In genomic region chr6:134063121-134063965, GRCh38 we compare ENCODE assay signal across 1 cellular context.
A peak's percentile ranks its signal among the peaks of the same experiment; 100 is the strongest.
TF ChIP-seq lines count a peak whose summit lies in the region.

No MANE protein-coding gene starts in this region.

TF ChIP-seq in HepG2, 621 proteins besides CTCF, POLR2A, EP300 and RAD21:
- TF ChIP-seq TERF1 (CRISPR knock-in tag; IDR thresholded peaks at IDR 0.05) (no peak), ZNF713 (CRISPR knock-in tag; IDR thresholded peaks at IDR 0.05) (no peak), SRSF1 (optimal IDR thresholded peaks at IDR 0.05; ENCODE audit: low read depth, low read length) (no peak), SALL2 (CRISPR knock-in tag; IDR thresholded peaks at IDR 0.05) (0 out of 2 replicates have a peak, but pooled peaks have one; percentile 23), NFE2L2 (IDR thresholded peaks at IDR 0.05; ENCODE audit: low read length) (peak; percentile 47; the same call in 1 of the 2 replicates), MAFF (IDR thresholded peaks at IDR 0.05; ENCODE audit: low read depth, low read length) (peak; percentile 93), ZNF296 (CRISPR knock-in tag; conservative IDR thresholded peaks at IDR 0.05) (no peak), ZNF256 (CRISPR knock-in tag; conservative IDR thresholded peaks at IDR 0.05) (no peak), LCORL (IDR thresholded peaks at IDR 0.05) (no peak), LCORL (CRISPR knock-in tag; IDR thresholded peaks at IDR 0.05) (0 out of 2 replicates have a peak, but pooled peaks have one; percentile 20), ZNF781 (CRISPR knock-in tag; IDR thresholded peaks at IDR 0.05; ENCODE audit: borderline replicate concordance, not compliant biosample characterization) (no peak), MAFK (conservative IDR thresholded peaks at IDR 0.05 in 1 of 2, IDR thresholded peaks at IDR 0.05 in 1 of 2; ENCODE audit: low read length in 2 of 2) (peak; percentile 96), MAFG (CRISPR knock-in tag; IDR thresholded peaks at IDR 0.05) (peak; percentile 72), SIX4 (CRISPR knock-in tag; IDR thresholded peaks at IDR 0.05) (no peak)
- TF ChIP-seq, protein P1, sequence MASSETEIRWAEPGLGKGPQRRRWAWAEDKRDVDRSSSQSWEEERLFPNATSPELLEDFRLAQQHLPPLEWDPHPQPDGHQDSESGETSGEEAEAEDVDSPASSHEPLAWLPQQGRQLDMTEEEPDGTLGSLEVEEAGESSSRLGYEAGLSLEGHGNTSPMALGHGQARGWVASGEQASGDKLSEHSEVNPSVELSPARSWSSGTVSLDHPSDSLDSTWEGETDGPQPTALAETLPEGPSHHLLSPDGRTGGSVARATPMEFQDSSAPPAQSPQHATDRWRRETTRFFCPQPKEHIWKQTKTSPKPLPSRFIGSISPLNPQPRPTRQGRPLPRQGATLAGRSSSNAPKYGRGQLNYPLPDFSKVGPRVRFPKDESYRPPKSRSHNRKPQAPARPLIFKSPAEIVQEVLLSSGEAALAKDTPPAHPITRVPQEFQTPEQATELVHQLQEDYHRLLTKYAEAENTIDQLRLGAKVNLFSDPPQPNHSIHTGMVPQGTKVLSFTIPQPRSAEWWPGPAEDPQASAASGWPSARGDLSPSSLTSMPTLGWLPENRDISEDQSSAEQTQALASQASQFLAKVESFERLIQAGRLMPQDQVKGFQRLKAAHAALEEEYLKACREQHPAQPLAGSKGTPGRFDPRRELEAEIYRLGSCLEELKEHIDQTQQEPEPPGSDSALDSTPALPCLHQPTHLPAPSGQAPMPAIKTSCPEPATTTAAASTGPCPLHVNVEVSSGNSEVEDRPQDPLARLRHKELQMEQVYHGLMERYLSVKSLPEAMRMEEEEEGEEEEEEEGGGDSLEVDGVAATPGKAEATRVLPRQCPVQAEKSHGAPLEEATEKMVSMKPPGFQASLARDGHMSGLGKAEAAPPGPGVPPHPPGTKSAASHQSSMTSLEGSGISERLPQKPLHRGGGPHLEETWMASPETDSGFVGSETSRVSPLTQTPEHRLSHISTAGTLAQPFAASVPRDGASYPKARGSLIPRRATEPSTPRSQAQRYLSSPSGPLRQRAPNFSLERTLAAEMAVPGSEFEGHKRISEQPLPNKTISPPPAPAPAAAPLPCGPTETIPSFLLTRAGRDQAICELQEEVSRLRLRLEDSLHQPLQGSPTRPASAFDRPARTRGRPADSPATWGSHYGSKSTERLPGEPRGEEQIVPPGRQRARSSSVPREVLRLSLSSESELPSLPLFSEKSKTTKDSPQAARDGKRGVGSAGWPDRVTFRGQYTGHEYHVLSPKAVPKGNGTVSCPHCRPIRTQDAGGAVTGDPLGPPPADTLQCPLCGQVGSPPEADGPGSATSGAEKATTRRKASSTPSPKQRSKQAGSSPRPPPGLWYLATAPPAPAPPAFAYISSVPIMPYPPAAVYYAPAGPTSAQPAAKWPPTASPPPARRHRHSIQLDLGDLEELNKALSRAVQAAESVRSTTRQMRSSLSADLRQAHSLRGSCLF (CRISPR knock-in tag; IDR thresholded peaks at IDR 0.05; ENCODE audit: borderline replicate concordance), result no peak
